18 cellular contexts compared by ENCODE assay signal in the genomic region with DNA sequence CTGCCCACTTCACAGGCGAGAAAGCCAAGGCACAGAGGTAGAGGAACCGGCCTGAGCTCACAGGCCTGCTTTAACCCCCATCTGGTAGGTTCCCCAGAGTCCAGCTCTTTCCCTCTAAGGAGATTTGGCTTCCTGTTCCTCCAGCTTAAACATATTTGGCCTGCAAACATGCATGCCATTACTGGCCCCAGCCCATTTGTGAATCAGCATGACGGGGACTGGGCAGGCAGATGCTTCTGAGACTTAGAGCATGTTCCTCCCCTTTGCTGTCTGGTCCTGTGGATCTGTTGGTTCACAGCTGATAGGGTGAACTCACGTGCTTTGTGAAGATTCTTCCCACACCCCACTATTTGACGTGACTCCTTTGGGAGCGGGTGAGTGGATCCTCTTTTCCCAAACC. TPM values are rescaled to one million over a fixed set of nuclear protein-coding genes. Genes with fewer than 3 reads are reported as not detected.
DNase-seq lines count a peak whose midpoint lies in the region; ATAC-seq, FAIRE-seq and TF ChIP-seq lines count a peak whose summit lies in the region.
"Had no signal": no experiment of that assay in that cellular context is flagged by ENCODE, and none has a peak within 500 bp of the region (broad histone marks: within the 10 kb centered on the region; RNA-seq: fewer than 3 reads in every experiment).

No MANE protein-coding gene starts in this region.

- H3K27ac ChIP-seq in lower lobe of right lung: no peak overlapping the region
- no peak overlapping the region for H3K27ac ChIP-seq in ascending aorta
- H3K27ac ChIP-seq: breast epithelium, heart left ventricle, transverse colon had no signal

- no peak for ATAC-seq in GM21526 (IDR thresholded peaks at IDR 0.05; ENCODE audit: low FRiP score, unreplicated experiment)
- ATAC-seq in lower lobe of right lung: no peak

- FAIRE-seq in bronchial epithelial cell (lab: Jason Lieb, UNC): peak; percentile 98
- FAIRE-seq: GM19239 had no signal

- H3K4me3 ChIP-seq in bronchial epithelial cell (ENCODE audit: low read depth, low read length) (no peak overlapping the region), lower lobe of right lung (no peak overlapping the region), ascending aorta (no peak overlapping the region)
- H3K4me3 ChIP-seq: breast epithelium, heart left ventricle, transverse colon had no signal

- TF ChIP-seq CTCF in bronchial epithelial cell (IDR thresholded peaks at IDR 0.05; ENCODE audit: insufficient read depth, low read length, severe bottlenecking) (no peak), lower lobe of right lung (IDR thresholded peaks at IDR 0.05) (no peak), ascending aorta (IDR thresholded peaks at IDR 0.05) (no peak)

- H3K27me3 ChIP-seq in bronchial epithelial cell (ENCODE audit: control insufficient read depth, insufficient read depth, low read length): no peaks in the 10 kb centered on the region
- H3K27me3 ChIP-seq in lower lobe of right lung (ENCODE audit: low read depth): peaks cover 25% of the 10 kb centered on the region
- no peaks in the 10 kb centered on the region for H3K27me3 ChIP-seq in ascending aorta

- H3K36me3 ChIP-seq in bronchial epithelial cell (ENCODE audit: control insufficient read depth, insufficient read depth, low read length) (no peaks in the 10 kb centered on the region), lower lobe of right lung (no peaks in the 10 kb centered on the region), ascending aorta (peaks cover 2 to 25% of the 10 kb centered on the region in 2 donors)
- H3K36me3 ChIP-seq: breast epithelium, transverse colon had no signal

- DNase-seq in 8988T: peak; percentile 25
- DNase-seq in GM04504 (ENCODE audit: low read depth): peak; percentile 35
- DNase-seq in bronchial epithelial cell (ENCODE audit: low read depth): peak; percentile 72
- DNase-seq in iris pigment epithelial cell (ENCODE audit: low read depth): peak; percentile 42
- no peak for DNase-seq in lower lobe of right lung
- DNase-seq in cerebellum (ENCODE audit: low spot score): no peak
- DNase-seq in ascending aorta (ENCODE audit: low spot score in 2 of 2): no peak
- DNase-seq: activated CD4-positive, CD25-positive, alpha-beta regulatory T cell treated with anti-CD3 and anti-CD28 coated beads, Interleukin-2, amount 50 U/mL, for 72 hours; AML-193; heart left ventricle; kidney glomerular epithelial cell; NCI-H1694; NCI-H446; transverse colon had no signal

- no peaks in the 10 kb centered on the region for H3K9me3 ChIP-seq in lower lobe of right lung
- no peaks in the 10 kb centered on the region for H3K9me3 ChIP-seq in ascending aorta
- H3K9me3 ChIP-seq: breast epithelium, heart left ventricle, transverse colon had no signal

- H3K4me1 ChIP-seq in lower lobe of right lung: peaks cover 11% of the 10 kb centered on the region
- H3K4me1 ChIP-seq in ascending aorta: peaks cover 4 to 33% of the 10 kb centered on the region in 2 donors
- H3K4me1 ChIP-seq: breast epithelium, transverse colon had no signal

- intact Hi-C loops in lower lobe of right lung (cut with DNase I) (loop anchor here (10.0 kb wide), 1 partner anchor 278 kb away; no protein-coding TSS in a partner anchor), ascending aorta (cut with DNase I) (loop anchor here (10.0 kb wide), 1 partner anchor 1088 kb away; the partner anchor contains the start of gene CD82)

RNA-seq across cellular contexts. Expression of gene CHST1, which starts 12.6 kb away (rescaled TPM):
- total RNA-seq in bronchial epithelial cell (0.26 and 2.4 TPM in 2 replicates), lower lobe of right lung (4.6 TPM), cerebellum (9.8 TPM), ascending aorta (40.2 TPM)
- total RNA-seq: mononuclear cell had no signal

Comparison
In these comparisons a context has a peak if more than half of its experiments do, and no peak if none do; other contexts are left out.
1. DNase-seq: peak in 8988T (single experiment), GM04504 (single experiment), bronchial epithelial cell (single experiment) and iris pigment epithelial cell (single experiment); none in lower lobe of right lung (single experiment), cerebellum (single experiment) and ascending aorta (0 of 2).